1 cellular context compared by ENCODE assay signal in the genomic region with DNA sequence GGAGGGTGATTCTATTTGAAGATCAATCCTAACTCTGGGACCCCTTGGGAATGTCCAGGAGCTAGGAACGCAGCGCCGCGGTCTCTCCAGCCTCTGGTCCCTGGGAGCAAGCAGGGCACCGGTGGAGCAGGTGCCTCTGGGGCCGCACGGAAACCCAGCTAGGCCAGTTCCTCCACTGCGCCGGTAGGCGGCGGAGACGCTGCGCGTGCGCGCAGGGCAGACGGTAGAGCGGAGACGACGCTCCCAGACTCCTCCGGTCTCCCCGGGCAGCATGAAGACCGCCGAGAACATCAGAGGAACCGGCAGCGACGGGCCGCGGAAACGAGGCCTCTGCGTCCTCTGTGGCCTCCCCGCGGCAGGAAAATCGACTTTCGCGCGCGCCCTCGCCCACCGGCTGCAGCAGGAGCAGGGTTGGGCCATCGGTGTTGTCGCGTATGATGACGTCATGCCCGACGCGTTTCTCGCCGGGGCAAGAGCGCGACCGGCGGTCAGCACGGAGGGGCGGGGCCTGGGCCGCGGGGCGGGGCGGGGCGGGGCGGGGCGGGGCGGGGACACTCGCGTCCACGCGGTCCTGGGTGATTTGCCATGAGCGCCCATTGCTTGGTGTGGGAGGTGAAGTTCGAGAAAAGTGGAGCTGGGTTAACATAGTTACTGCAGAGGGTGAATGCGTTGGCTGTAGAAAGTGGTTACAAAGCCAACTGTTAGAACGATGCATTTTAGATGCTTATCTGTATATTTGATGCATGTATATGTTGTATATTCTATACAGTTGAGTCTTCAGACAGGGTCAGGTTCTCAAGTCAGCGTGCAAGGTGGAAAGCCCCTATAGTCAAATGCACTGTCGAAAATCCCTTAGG.
TF ChIP-seq lines count a peak whose summit lies in the region.

A gene with protein sequence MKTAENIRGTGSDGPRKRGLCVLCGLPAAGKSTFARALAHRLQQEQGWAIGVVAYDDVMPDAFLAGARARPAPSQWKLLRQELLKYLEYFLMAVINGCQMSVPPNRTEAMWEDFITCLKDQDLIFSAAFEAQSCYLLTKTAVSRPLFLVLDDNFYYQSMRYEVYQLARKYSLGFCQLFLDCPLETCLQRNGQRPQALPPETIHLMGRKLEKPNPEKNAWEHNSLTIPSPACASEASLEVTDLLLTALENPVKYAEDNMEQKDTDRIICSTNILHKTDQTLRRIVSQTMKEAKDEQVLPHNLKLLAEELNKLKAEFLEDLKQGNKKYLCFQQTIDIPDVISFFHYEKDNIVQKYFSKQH (plus strand): TSS at position 193 of the 857 bp plus-strand sequence. CDS start 79 bp downstream, at position 272.

TF ChIP-seq in HCT116, 20 proteins besides CTCF, POLR2A, EP300 and RAD21 (continued from another document):
- TF ChIP-seq, protein P1, sequence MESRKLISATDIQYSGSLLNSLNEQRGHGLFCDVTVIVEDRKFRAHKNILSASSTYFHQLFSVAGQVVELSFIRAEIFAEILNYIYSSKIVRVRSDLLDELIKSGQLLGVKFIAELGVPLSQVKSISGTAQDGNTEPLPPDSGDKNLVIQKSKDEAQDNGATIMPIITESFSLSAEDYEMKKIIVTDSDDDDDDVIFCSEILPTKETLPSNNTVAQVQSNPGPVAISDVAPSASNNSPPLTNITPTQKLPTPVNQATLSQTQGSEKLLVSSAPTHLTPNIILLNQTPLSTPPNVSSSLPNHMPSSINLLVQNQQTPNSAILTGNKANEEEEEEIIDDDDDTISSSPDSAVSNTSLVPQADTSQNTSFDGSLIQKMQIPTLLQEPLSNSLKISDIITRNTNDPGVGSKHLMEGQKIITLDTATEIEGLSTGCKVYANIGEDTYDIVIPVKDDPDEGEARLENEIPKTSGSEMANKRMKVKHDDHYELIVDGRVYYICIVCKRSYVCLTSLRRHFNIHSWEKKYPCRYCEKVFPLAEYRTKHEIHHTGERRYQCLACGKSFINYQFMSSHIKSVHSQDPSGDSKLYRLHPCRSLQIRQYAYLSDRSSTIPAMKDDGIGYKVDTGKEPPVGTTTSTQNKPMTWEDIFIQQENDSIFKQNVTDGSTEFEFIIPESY (IDR thresholded peaks at IDR 0.05; ENCODE audit: extremely low read depth, insufficient replicate concordance, low read length), result no peak
- TF ChIP-seq CBX3 (IDR thresholded peaks at IDR 0.05; ENCODE audit: low read depth), result peak; percentile 95
- peak; percentile 84 for TF ChIP-seq POLR2AphosphoS5 (IDR thresholded peaks at IDR 0.05; ENCODE audit: low read depth, low read length)
- TF ChIP-seq FOSL1 (IDR thresholded peaks at IDR 0.05; ENCODE audit: low read depth), result peak; percentile 43
- TF ChIP-seq EGR1 (IDR thresholded peaks at IDR 0.05; ENCODE audit: low read depth), result no peak
- TF ChIP-seq, protein P2, sequence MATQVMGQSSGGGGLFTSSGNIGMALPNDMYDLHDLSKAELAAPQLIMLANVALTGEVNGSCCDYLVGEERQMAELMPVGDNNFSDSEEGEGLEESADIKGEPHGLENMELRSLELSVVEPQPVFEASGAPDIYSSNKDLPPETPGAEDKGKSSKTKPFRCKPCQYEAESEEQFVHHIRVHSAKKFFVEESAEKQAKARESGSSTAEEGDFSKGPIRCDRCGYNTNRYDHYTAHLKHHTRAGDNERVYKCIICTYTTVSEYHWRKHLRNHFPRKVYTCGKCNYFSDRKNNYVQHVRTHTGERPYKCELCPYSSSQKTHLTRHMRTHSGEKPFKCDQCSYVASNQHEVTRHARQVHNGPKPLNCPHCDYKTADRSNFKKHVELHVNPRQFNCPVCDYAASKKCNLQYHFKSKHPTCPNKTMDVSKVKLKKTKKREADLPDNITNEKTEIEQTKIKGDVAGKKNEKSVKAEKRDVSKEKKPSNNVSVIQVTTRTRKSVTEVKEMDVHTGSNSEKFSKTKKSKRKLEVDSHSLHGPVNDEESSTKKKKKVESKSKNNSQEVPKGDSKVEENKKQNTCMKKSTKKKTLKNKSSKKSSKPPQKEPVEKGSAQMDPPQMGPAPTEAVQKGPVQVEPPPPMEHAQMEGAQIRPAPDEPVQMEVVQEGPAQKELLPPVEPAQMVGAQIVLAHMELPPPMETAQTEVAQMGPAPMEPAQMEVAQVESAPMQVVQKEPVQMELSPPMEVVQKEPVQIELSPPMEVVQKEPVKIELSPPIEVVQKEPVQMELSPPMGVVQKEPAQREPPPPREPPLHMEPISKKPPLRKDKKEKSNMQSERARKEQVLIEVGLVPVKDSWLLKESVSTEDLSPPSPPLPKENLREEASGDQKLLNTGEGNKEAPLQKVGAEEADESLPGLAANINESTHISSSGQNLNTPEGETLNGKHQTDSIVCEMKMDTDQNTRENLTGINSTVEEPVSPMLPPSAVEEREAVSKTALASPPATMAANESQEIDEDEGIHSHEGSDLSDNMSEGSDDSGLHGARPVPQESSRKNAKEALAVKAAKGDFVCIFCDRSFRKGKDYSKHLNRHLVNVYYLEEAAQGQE (IDR thresholded peaks at IDR 0.05; ENCODE audit: low read depth), result no peak
- TF ChIP-seq SIN3A (IDR thresholded peaks at IDR 0.05; ENCODE audit: low read depth), result peak; percentile 69
- TF ChIP-seq, protein P3, sequence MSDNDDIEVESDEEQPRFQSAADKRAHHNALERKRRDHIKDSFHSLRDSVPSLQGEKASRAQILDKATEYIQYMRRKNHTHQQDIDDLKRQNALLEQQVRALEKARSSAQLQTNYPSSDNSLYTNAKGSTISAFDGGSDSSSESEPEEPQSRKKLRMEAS (IDR thresholded peaks at IDR 0.05), result peak; percentile 93
- TF ChIP-seq EZH2phosphoT487 (IDR thresholded peaks at IDR 0.05; ENCODE audit: borderline replicate concordance), result no peak
- TF ChIP-seq SRF (IDR thresholded peaks at IDR 0.05; ENCODE audit: low read depth), result peak; percentile 93
- peak; percentile 57; the same call in 1 of the 2 replicates for TF ChIP-seq ZFX (IDR thresholded peaks at IDR 0.05)
- no peak for TF ChIP-seq ZNF274 (IDR thresholded peaks at IDR 0.05; ENCODE audit: low read depth, low read length)
- TF ChIP-seq ELF1 (IDR thresholded peaks at IDR 0.05; ENCODE audit: borderline replicate concordance, low read depth), result no peak
- TF ChIP-seq SP1 (IDR thresholded peaks at IDR 0.05; ENCODE audit: low read depth), result peak; percentile 81
- TF ChIP-seq JUND (IDR thresholded peaks at IDR 0.05), result no peak
- TF ChIP-seq, protein P4, sequence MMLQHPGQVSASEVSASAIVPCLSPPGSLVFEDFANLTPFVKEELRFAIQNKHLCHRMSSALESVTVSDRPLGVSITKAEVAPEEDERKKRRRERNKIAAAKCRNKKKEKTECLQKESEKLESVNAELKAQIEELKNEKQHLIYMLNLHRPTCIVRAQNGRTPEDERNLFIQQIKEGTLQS (IDR thresholded peaks at IDR 0.05), result no peak
